ENCODE assay signal across 8 cellular contexts in the genomic region with DNA sequence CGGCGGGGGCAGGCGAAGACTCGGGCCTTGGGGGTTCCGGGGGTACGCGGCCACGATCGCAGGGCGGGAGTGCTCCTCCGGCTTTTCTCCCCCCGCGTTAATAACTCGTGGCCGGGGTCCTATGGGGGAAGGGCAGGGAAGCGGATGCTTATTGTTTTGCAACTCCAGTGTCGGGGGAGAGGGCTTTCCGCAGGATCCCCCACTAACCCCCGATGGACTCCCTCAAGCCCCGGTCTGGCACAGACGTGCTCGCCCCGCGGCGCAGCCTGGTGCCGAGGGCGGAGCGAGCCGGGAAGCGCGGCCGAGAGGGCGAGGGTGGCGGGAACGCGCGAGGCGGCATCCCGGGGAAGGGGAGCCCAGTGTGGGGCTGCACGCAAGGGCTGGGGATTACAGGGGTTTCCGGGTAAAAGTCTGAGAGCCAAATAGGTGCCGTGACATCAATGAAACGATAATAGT. TPM values are rescaled to one million over a fixed set of nuclear protein-coding genes. Genes with fewer than 3 reads are reported as not detected.
DNase-seq lines count a peak whose midpoint lies in the region; ATAC-seq and TF ChIP-seq lines count a peak whose summit lies in the region.

No MANE protein-coding gene starts in this region.

- H3K27ac ChIP-seq in SK-N-SH (ENCODE audit: low read depth in 2 of 2, low read length in 1 of 2) (peak overlapping the region; percentile 70 to 89), adrenal gland (peak overlapping the region; percentile 24 to 91 (median 78)), hepatocyte (peak overlapping the region; percentile 89)

- ATAC-seq in GM21390 (IDR thresholded peaks at IDR 0.05; ENCODE audit: unreplicated experiment) (peak; percentile 39), sciatic nerve (peak; percentile 75)

- no peaks in the 10 kb centered on the region for H3K27me3 ChIP-seq in SK-N-SH (ENCODE audit: insufficient read depth)
- H3K27me3 ChIP-seq in adrenal gland: no peaks in the 10 kb centered on the region
- no peaks in the 10 kb centered on the region for H3K27me3 ChIP-seq in hepatocyte

- H2AFZ ChIP-seq in SK-N-SH (ENCODE audit: low read depth) (peak overlapping the region; percentile 85), hepatocyte (peak overlapping the region; percentile 92)

- no peaks in the 10 kb centered on the region for H3K9me2 ChIP-seq in SK-N-SH
- H3K9me2 ChIP-seq in hepatocyte (replicated peaks; ENCODE audit: insufficient read depth): no peaks in the 10 kb centered on the region

- no peak for TF ChIP-seq EP300 in SK-N-SH (IDR thresholded peaks at IDR 0.05; ENCODE audit: borderline replicate concordance in 1 of 2, low read depth in 1 of 2, low read length in 1 of 2)

- peak overlapping the region; percentile 70 to 96 for H3K4me3 ChIP-seq in SK-N-SH (ENCODE audit: low read depth in 2 of 2, low read length in 1 of 2)
- peak overlapping the region; percentile 49 to 91 (median 75) for H3K4me3 ChIP-seq in adrenal gland
- peak overlapping the region; percentile 95 for H3K4me3 ChIP-seq in hepatocyte

- POLR2A ChIA-PET in SK-N-SH (lab: Yijun Ruan, JAX): interaction anchor here (0.7 to 1.7 kb wide), 7 partner anchors 11 to 130 kb away, joined by 3 to 9 read pairs (median 4); partner anchors contain the start of gene ALDH9A1

- H3K9me3 ChIP-seq in SK-N-SH (no peaks in the 10 kb centered on the region), adrenal gland (replicated peaks in 1 of 3) (no peaks in the 10 kb centered on the region), hepatocyte (ENCODE audit: low read depth) (no peaks in the 10 kb centered on the region)

- intact Hi-C loops in adrenal gland (cut with DNase I) (loop anchor here in 1 of 2 donors (10.0 kb wide), 1 partner anchor 87 kb away; no protein-coding TSS in a partner anchor), sciatic nerve (cut with DNase I) (loop anchor here (5.0 kb wide), 1 partner anchor 64 kb away; no protein-coding TSS in a partner anchor)

- peaks cover 43% of the 10 kb centered on the region for H3K79me2 ChIP-seq in SK-N-SH (ENCODE audit: insufficient read depth)
- H3K79me2 ChIP-seq in hepatocyte: peaks cover 41% of the 10 kb centered on the region

- H3K4me2 ChIP-seq in SK-N-SH (peak overlapping the region; percentile 83), hepatocyte (peak overlapping the region; percentile 85)

- H3F3A ChIP-seq in SK-N-SH (replicated peaks; ENCODE audit: insufficient read depth): peaks cover 15% of the 10 kb centered on the region

- CTCF ChIA-PET in SK-N-SH (lab: Yijun Ruan, JAX): interaction anchor here (0.8 to 4.2 kb wide), 12 partner anchors 11 to 227 kb away, joined by 3 to 21 read pairs (median 4); no protein-coding TSS in a partner anchor

- no peak for TF ChIP-seq RAD21 in SK-N-SH (IDR thresholded peaks at IDR 0.05; ENCODE audit: low read length)

- TF ChIP-seq CTCF in SK-N-SH (IDR thresholded peaks at IDR 0.05) (peak; percentile 40), adrenal gland (IDR thresholded peaks at IDR 0.05) (no peak), hepatocyte (IDR thresholded peaks at IDR 0.05; ENCODE audit: poor library complexity) (no peak)

- H3K36me3 ChIP-seq in SK-N-SH (replicated peaks in 1 of 2; ENCODE audit: control insufficient read depth in 1 of 2, insufficient read depth in 2 of 2, low read length in 1 of 2) (no peaks in the 10 kb centered on the region), adrenal gland (replicated peaks in 1 of 2) (no peaks in the 10 kb centered on the region), hepatocyte (replicated peaks; ENCODE audit: insufficient read depth, low read depth) (no peaks in the 10 kb centered on the region)

- H3K4me1 ChIP-seq in SK-N-SH (ENCODE audit: control insufficient read depth in 1 of 2, insufficient read depth in 2 of 2, low read depth in 1 of 2, low read length in 1 of 2): peaks cover 9 to 11% of the 10 kb centered on the region in 2 experiments; a peak in 3 of 4 replicates
- H3K4me1 ChIP-seq in adrenal gland (replicated peaks in 1 of 2): peaks cover 10 to 12% of the 10 kb centered on the region in 2 donors
- no peaks in the 10 kb centered on the region for H3K4me1 ChIP-seq in hepatocyte (ENCODE audit: insufficient read depth)

- peak; percentile 62 for DNase-seq in EL
- DNase-seq in HUDEP-2 (lab: John Stamatoyannopoulos, UW; ENCODE audit: unreplicated experiment in 76 of 76): peak in 42 of 76 experiments; percentile 15 to 75 (median 47)
- DNase-seq in SK-N-SH: peak; percentile 83
- peak in 6 of 7 donors; percentile 19 to 48 (median 38) for DNase-seq in adrenal gland
- DNase-seq in hepatocyte (ENCODE audit: low spot score): peak; percentile 65
- peak; percentile 63 for DNase-seq in sciatic nerve (ENCODE audit: low spot score)
- DNase-seq in inferior parietal cortex (ENCODE audit: extremely low spot score): no peak

- H4K20me1 ChIP-seq in SK-N-SH (ENCODE audit: insufficient read depth) (peaks cover 9% of the 10 kb centered on the region; the same call in 1 of the 2 replicates), hepatocyte (ENCODE audit: insufficient read depth, poor library complexity, severe bottlenecking) (no peaks in the 10 kb centered on the region)

- TF ChIP-seq POLR2A in adrenal gland (IDR thresholded peaks at IDR 0.05): no peak

- peak overlapping the region; percentile 71 for H3K9ac ChIP-seq in SK-N-SH

- WGBS in SK-N-SH (ENCODE audit: low lambda C conversion rate): 1% methylated on average over 36 of the region's 43 CpGs
- WGBS in adrenal gland, 4 donors: 0 to 2% (median 1%) methylated on average over 9 to 43 of the region's 43 CpGs
- under 1% methylated on average over 34 of the region's 43 CpGs for WGBS in hepatocyte (ENCODE audit: low lambda C conversion rate, missing lambda C conversion rate)

TF ChIP-seq in SK-N-SH, 30 proteins besides CTCF, POLR2A, EP300 and RAD21:
- TF ChIP-seq TAF1 (IDR thresholded peaks at IDR 0.05; ENCODE audit: borderline replicate concordance, low read depth, low read length) (peak; percentile 21; the same call in 1 of the 2 replicates), CHD2 (IDR thresholded peaks at IDR 0.05; ENCODE audit: low read length, partially characterized antibody) (peak; percentile 24), TEAD4 (IDR thresholded peaks at IDR 0.05; ENCODE audit: borderline replicate concordance, insufficient read depth) (0 out of 2 replicates have a peak, but pooled peaks have one; percentile 6), EZH2phosphoT487 (IDR thresholded peaks at IDR 0.05; ENCODE audit: borderline replicate concordance, low read depth) (no peak)

RNA-seq across cellular contexts. Expression of gene UCK2, which starts 0.7 kb away (rescaled TPM):
- polyA plus RNA-seq in SK-N-SH (2012; rRNA removed) (50.1 and 53.7 TPM in 2 replicates), adrenal gland (10 to 100 TPM; 11.9 to 19.1 (median 13.1) TPM), hepatocyte (22.2 and 27.9 TPM in 2 replicates)
- 40.5 and 49.8 TPM in 2 replicates for polyA plus RNA-seq in SK-N-SH (2012; cell fraction: cytosol; rRNA removed)
- 41.0 and 41.1 TPM in 2 replicates for polyA plus RNA-seq in SK-N-SH (2012; cell fraction: nucleus; rRNA removed)
- total RNA-seq in adrenal gland (10 to 100 TPM in 7 of 8 donors, 1 to 10 TPM in 1; 5.4 to 22.7 (median 15.4) TPM), hepatocyte (15.7 and 20.9 TPM in 2 replicates), sciatic nerve (28.1 TPM)

RNA-seq across cellular contexts. Expression of gene TMCO1, which starts 59.5 kb away (rescaled TPM):
- polyA plus RNA-seq in SK-N-SH (2012; rRNA removed) (54.4 and 114 TPM in 2 replicates), adrenal gland (100 to 1,000 TPM in 1 of 3 donors, 10 to 100 TPM in 2; 33.4 to 280 (median 44.9) TPM), hepatocyte (187 and 205 TPM in 2 replicates)
- polyA plus RNA-seq in SK-N-SH (2012; cell fraction: cytosol; rRNA removed): 88.3 and 102 TPM in 2 replicates
- polyA plus RNA-seq in SK-N-SH (2012; cell fraction: nucleus; rRNA removed): 32.4 and 70.3 TPM in 2 replicates
- total RNA-seq in adrenal gland (100 to 1,000 TPM in 5 of 8 donors, 10 to 100 TPM in 3; 60.0 to 155 (median 120) TPM), hepatocyte (134 TPM in 2 replicates), sciatic nerve (55.1 TPM)
